ENCODE assay signal across 9 cellular contexts in genomic region chr10:92419740-92420553, GRCh38.
DNase-seq lines count a peak whose midpoint lies in the region; ATAC-seq, FAIRE-seq and TF ChIP-seq lines count a peak whose summit lies in the region.
"Had no signal": no experiment of that assay in that cellular context is flagged by ENCODE, and none has a peak within 500 bp of the region (broad histone marks: within the 10 kb centered on the region; RNA-seq: fewer than 3 reads in every experiment).

No MANE protein-coding gene starts in this region.

- no peak for DNase-seq in AG09309 (ENCODE audit: low read depth)
- no peak for DNase-seq in RWPE2 (ENCODE audit: low spot score)
- peak; percentile 16 for DNase-seq in fibroblast of the conjunctiva (ENCODE audit: low read depth)
- DNase-seq in natural killer cell, result no peak
- DNase-seq in T1000 (lab: John Stamatoyannopoulos, UW), result no peak
- no peak for DNase-seq in urothelium cell line (ENCODE audit: low spot score)
- DNase-seq in DMS79 treated with DMSO at 0.1 percent for 48 hours (lab: John Stamatoyannopoulos, UW), result no peak
- no peak for DNase-seq in activated naive CD4-positive, alpha-beta T cell treated with Interleukin-2 at 50 U/mL for 16 hours
- DNase-seq: NCI-H1048 had no signal

- FAIRE-seq in urothelium cell line (lab: Jason Lieb, UNC), result no peak

- no peaks in the 10 kb centered on the region for H3K36me3 Mint-ChIP-seq in natural killer cell

- no peak overlapping the region for H3K27ac ChIP-seq in RWPE2 (ENCODE audit: poor library complexity, severe bottlenecking)

- no peaks in the 10 kb centered on the region for H3K9me3 ChIP-seq in RWPE2 (ENCODE audit: severe bottlenecking)

- no peaks in the 10 kb centered on the region for H3K27me3 ChIP-seq in RWPE2 (ENCODE audit: insufficient read depth, poor library complexity, severe bottlenecking)

- peaks cover 33 to 53% of the 10 kb centered on the region in 2 donors for H3K27me3 Mint-ChIP-seq in natural killer cell (ENCODE audit: low read depth in 2 of 2)

- H3K9me3 Mint-ChIP-seq in natural killer cell, result no peaks in the 10 kb centered on the region

- intact Hi-C loops in natural killer cell (cut with micrococcal nuclease), result no loop called here

- no peaks in the 10 kb centered on the region for H3K36me3 ChIP-seq in RWPE2 (ENCODE audit: low read depth)

- H3K4me1 ChIP-seq in RWPE2 (ENCODE audit: insufficient read depth, poor library complexity, severe bottlenecking), result no peaks in the 10 kb centered on the region

- no peak overlapping the region for H3K27ac Mint-ChIP-seq in natural killer cell

- H3K4me3 Mint-ChIP-seq in natural killer cell, result peak overlapping the region; percentile 62

- H3K4me3 ChIP-seq in AG09309 (ENCODE audit: control insufficient read depth, low read depth, low read length), result no peak overlapping the region
- no peak overlapping the region for H3K4me3 ChIP-seq in RWPE2 (ENCODE audit: severe bottlenecking)

- H3K4me1 Mint-ChIP-seq in natural killer cell, result peaks cover 5 to 8% of the 10 kb centered on the region in 2 donors

- no peak for ATAC-seq in RWPE2 (ENCODE audit: low read depth)
- ATAC-seq in natural killer cell, result no peak

- TF ChIP-seq CTCF in AG09309 (IDR thresholded peaks at IDR 0.05; ENCODE audit: control insufficient read depth, insufficient read depth, low read depth, low read length, missing control alignments) (peak; percentile 65), RWPE2 (IDR thresholded peaks at IDR 0.05; ENCODE audit: poor library complexity, severe bottlenecking) (peak; percentile 29), natural killer cell (IDR thresholded peaks at IDR 0.05) (no peak)
